ENCODE assay signal across 30 cellular contexts in the genomic region with DNA sequence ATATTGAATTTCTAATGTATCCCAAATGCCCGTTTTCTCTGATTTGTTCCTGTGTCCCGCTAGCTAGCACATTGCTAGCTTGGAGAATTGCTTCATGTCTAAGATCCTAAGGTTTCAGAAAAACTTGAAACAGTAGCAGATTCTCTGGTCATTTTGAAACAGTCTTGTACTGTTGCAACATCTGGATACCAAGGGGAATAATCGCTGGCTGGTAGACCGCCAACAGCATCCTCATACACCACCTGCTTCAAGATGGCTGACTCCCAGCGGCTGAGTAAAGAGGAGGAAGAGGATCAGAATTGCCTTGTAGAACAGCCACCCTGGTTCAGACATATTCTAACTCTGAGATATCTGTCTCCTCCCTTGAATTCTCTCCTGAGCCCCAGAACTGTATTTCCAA.
A peak's percentile ranks its signal among the peaks of the same experiment; 100 is the strongest.
DNase-seq lines count a peak whose midpoint lies in the region; ATAC-seq and TF ChIP-seq lines count a peak whose summit lies in the region.
"Had no signal": no experiment of that assay in that cellular context is flagged by ENCODE, and none has a peak within 500 bp of the region (broad histone marks: within the 10 kb centered on the region; RNA-seq: fewer than 3 reads in every experiment).

No MANE protein-coding gene starts in this region.

- H3K9me3 ChIP-seq in adipocyte (ENCODE audit: control insufficient read depth, low read length) (peaks cover 8% of the 10 kb centered on the region), gastrocnemius medialis (no peaks in the 10 kb centered on the region), colonic mucosa (no peaks in the 10 kb centered on the region)
- H3K9me3 ChIP-seq: esophagus squamous epithelium, stomach had no signal

- ATAC-seq in gastrocnemius medialis: peak in 1 of 2 donors; percentile 47
- no peak for ATAC-seq in GM21423 (IDR thresholded peaks at IDR 0.05; ENCODE audit: unreplicated experiment)
- ATAC-seq: activated T-cell treated with anti-CD3 and anti-CD28 coated beads, Interleukin-2, amount 50 U/mL, for 4 hours; left lobe of liver had no signal

- H3K36me3 ChIP-seq in adipocyte (ENCODE audit: control insufficient read depth, insufficient read depth, low read length, severe bottlenecking) (no peaks in the 10 kb centered on the region), gastrocnemius medialis (no peaks in the 10 kb centered on the region), colonic mucosa (no peaks in the 10 kb centered on the region)
- H3K36me3 ChIP-seq: esophagus squamous epithelium, stomach had no signal

- H3K9ac ChIP-seq in adipocyte (ENCODE audit: low read length) (no peak overlapping the region), colonic mucosa (ENCODE audit: low read depth in 2 of 2, low read length in 2 of 2) (no peak overlapping the region)

- TF ChIP-seq POLR2A in gastrocnemius medialis (IDR thresholded peaks at IDR 0.05): no peak

- in situ Hi-C loops in gastrocnemius medialis (cut with MboI; ENCODE audit: low sequenced_read_pairs in 4 of 4): no loop called here

- DNase-seq in EH (ENCODE audit: low read depth): peak; percentile 6
- DNase-seq in adipocyte (ENCODE audit: low read depth): peak; percentile 22
- peak; percentile 70 for DNase-seq in fibroblast of the conjunctiva (ENCODE audit: low read depth)
- peak; percentile 17 to 40 for DNase-seq in gastrocnemius medialis
- no peak for DNase-seq in NCI-H226
- DNase-seq in colonic mucosa: no peak
- DNase-seq: activated CD4-positive, CD25-positive, alpha-beta regulatory T cell; activated gamma-delta T cell treated with Interleukin-2 at 50 U/mL for 16 hours; activated naive CD8-positive, alpha-beta T cell treated with anti-CD3 and anti-CD28 coated beads, Interleukin-2, amount 10 ng/mL, durations not matched to agents 7 days and 5 days; activated T-cell treated with anti-CD3 and anti-CD28 coated beads, Interleukin-2, amount 50 U/mL, for 4 hours; Calu3; central memory CD4-positive, alpha-beta T cell; dermis blood vessel endothelial cell; endodermal cell; esophagus squamous epithelium; glutamatergic neuron; H7; KG1; MM.1S; NCI-H1417; NCI-H2029; NCI-H526; NK-92 treated with Interleukin-12 subunit alpha and Interleukin-12 subunit beta, amount 100 ng/mL, for 24 hours; PC-9; stimulated activated CD4-positive, alpha-beta T cell treated with anti-CD3 and anti-CD28 coated beads, Interleukin-2, amount 100 ng/mL, for 24 hours; stomach had no signal

- TF ChIP-seq CTCF in gastrocnemius medialis (IDR thresholded peaks at IDR 0.05 in 4 of 5, conservative IDR thresholded peaks at IDR 0.05 in 1 of 5): no peak
- no peak for TF ChIP-seq CTCF in colonic mucosa (IDR thresholded peaks at IDR 0.05)

- no peaks in the 10 kb centered on the region for H3K4me1 ChIP-seq in adipocyte (ENCODE audit: control insufficient read depth, insufficient read depth, low read length)
- no peaks in the 10 kb centered on the region for H3K4me1 ChIP-seq in gastrocnemius medialis
- H3K4me1 ChIP-seq in colonic mucosa: no peaks in the 10 kb centered on the region
- H3K4me1 ChIP-seq: esophagus squamous epithelium, stomach had no signal

- H3K27ac ChIP-seq in gastrocnemius medialis (no peak overlapping the region), colonic mucosa (no peak overlapping the region)
- H3K27ac ChIP-seq: esophagus squamous epithelium, HL-60, PC-9, SK-N-MC, stomach had no signal

- intact Hi-C loops in gastrocnemius medialis (cut with DNase I; ENCODE audit: low total_unique reads) (no loop called here), colonic mucosa (cut with DNase I) (no loop called here)

- H3K4me3 ChIP-seq in adipocyte (ENCODE audit: low read length) (no peak overlapping the region), gastrocnemius medialis (no peak overlapping the region), colonic mucosa (no peak overlapping the region)
- H3K4me3 ChIP-seq: esophagus squamous epithelium, PC-9, SK-N-MC, stomach had no signal

- H3K27me3 ChIP-seq in adipocyte (replicated peaks; ENCODE audit: control insufficient read depth, insufficient read depth, low read length): no peaks in the 10 kb centered on the region
- H3K27me3 ChIP-seq in gastrocnemius medialis: peaks cover 0 to 3% (median 0%) of the 10 kb centered on the region in 3 donors
- H3K27me3 ChIP-seq in colonic mucosa: no peaks in the 10 kb centered on the region
- H3K27me3 ChIP-seq: esophagus squamous epithelium, stomach had no signal

Comparison
In these comparisons a context has a peak if more than half of its experiments do, and no peak if none do; other contexts are left out.
1. DNase-seq: peak in EH (single experiment), adipocyte (single experiment), fibroblast of the conjunctiva (single experiment) and gastrocnemius medialis (2 of 2); none in NCI-H226 (single experiment) and colonic mucosa (single experiment).